In the genomic region with DNA sequence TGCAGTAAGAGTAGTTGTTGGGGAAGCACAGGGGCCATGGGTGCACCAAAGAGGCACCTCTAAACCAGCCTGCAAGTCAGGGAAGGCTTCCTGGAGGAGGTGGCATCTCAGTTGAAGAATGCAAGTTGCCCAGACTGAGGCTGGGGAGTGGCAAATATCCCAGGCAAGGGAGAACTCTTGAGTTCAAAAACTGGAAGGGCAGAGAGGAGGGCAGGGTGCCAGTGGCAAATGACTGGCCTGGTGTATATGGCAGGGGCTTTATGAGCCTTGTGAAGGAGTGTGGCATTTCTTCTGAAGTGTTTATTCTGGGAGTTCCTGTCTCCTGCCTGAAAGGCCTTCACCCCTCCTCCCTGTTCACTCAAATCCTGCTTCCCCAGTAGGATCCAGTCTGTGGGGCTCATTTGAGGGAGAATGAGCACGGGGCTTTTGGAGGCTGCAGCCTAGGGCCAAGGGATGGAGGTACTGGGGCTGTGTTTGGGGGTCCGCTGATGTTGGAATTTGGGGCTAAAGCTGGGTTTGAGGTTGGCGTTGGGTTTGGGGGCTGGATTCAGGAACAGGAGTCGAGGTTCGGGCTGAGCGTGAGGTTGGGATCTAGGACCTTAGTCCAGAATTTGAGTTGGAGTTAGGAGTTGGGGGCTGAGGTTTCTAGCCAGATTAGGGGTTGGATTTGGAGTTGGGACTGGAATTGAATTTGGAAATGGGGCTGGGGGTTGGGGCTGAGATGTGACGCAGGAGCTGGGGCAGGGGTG, we compare ENCODE assay signal across 9 cellular contexts. TPM values are rescaled to one million over a fixed set of nuclear protein-coding genes. Genes with fewer than 3 reads are reported as not detected.
DNase-seq lines count a peak whose midpoint lies in the region; ATAC-seq and TF ChIP-seq lines count a peak whose summit lies in the region.
"Had no signal": no experiment of that assay in that cellular context is flagged by ENCODE, and none has a peak within 500 bp of the region (broad histone marks: within the 10 kb centered on the region; RNA-seq: fewer than 3 reads in every experiment).

A gene (plus strand): TSS at position 357 of the 749 bp plus-strand sequence. CDS start 2,740 bp downstream, outside the sequence.

- peaks cover 32% of the 10 kb centered on the region for H3K4me1 Mint-ChIP-seq in dendritic cell treated with granulocyte-macrophage colony-stimulating factor and Interleukin-4, amounts not matched to agents 40 ng/mL and 50 ng/mL, for 4 days (ENCODE audit: low read depth)

- peaks cover 15 to 32% of the 10 kb centered on the region in 2 experiments for H3K4me1 ChIP-seq in HCT116 (ENCODE audit: control insufficient read depth in 1 of 2, insufficient read depth in 2 of 2, low read length in 2 of 2)
- H3K4me1 ChIP-seq in mucosa of rectum (ENCODE audit: control insufficient read depth in 2 of 2, insufficient read depth in 2 of 2, low read length in 2 of 2), result peaks cover 16 to 28% of the 10 kb centered on the region in 2 donors

- H3K27ac ChIP-seq in C4-2B (peak within 1 kb of the TSS; percentile 75), HCT116 (ENCODE audit: low read depth, low read length) (peak within 1 kb of the TSS; percentile 44), mucosa of rectum (ENCODE audit: low read depth in 2 of 2, low read length in 2 of 2) (peak within 1 kb of the TSS; percentile 93)

- H3K4me3 Mint-ChIP-seq in dendritic cell treated with granulocyte-macrophage colony-stimulating factor and Interleukin-4, amounts not matched to agents 40 ng/mL and 50 ng/mL, for 4 days, result peak within 1 kb of the TSS; percentile 44

- no peaks in the 10 kb centered on the region for H3K36me3 Mint-ChIP-seq in dendritic cell treated with granulocyte-macrophage colony-stimulating factor and Interleukin-4, amounts not matched to agents 40 ng/mL and 50 ng/mL, for 4 days (ENCODE audit: low read depth)

- H3K9me3 ChIP-seq in HCT116 (ENCODE audit: control insufficient read depth in 1 of 2, insufficient read depth in 1 of 2, low read depth in 1 of 2, low read length in 2 of 2), result peaks cover 0 to 7% of the 10 kb centered on the region in 2 experiments; a peak in 1 of 4 replicates
- no peaks in the 10 kb centered on the region for H3K9me3 ChIP-seq in mucosa of rectum (ENCODE audit: control insufficient read depth in 2 of 2, low read length in 2 of 2)

- peak within 1 kb of the TSS; percentile 30 for H3K27ac Mint-ChIP-seq in dendritic cell treated with granulocyte-macrophage colony-stimulating factor and Interleukin-4, amounts not matched to agents 40 ng/mL and 50 ng/mL, for 4 days

- TF ChIP-seq POLR2A in HCT116 (IDR thresholded peaks at IDR 0.05; ENCODE audit: borderline replicate concordance, extremely low read depth, insufficient read depth, insufficient read length), result no peak

- H4K20me1 ChIP-seq in HCT116 (ENCODE audit: insufficient read depth), result no peaks in the 10 kb centered on the region

- TSS peak; percentile 82 for BruUV-seq in HCT116 (replicated peaks; lab: Mats Ljungman, UMichigan)

- no peak for TF ChIP-seq RAD21 in HCT116 (IDR thresholded peaks at IDR 0.05; ENCODE audit: low read depth)

- RAD21 ChIA-PET in HCT116 (lab: Charles Lee; ENCODE audit: low non-redundant PET in 1 of 2, low total read pairs in 2 of 2, uncharacterized antibody in 2 of 2, unreplicated experiment in 2 of 2), result interaction anchor here in 1 of 2 experiments (0.5 kb wide), 1 partner anchor 142 kb away, joined by 3 read pairs; no protein-coding TSS in a partner anchor

- CTCF ChIA-PET in HCT116 (lab: Charles Lee), result interaction anchor here (1.0 kb wide), 1 partner anchor 16 kb away, joined by 5 read pairs; a partner anchor contains a TSS

- TF ChIP-seq CTCF in C4-2B (conservative IDR thresholded peaks at IDR 0.05) (no peak), HCT116 (IDR thresholded peaks at IDR 0.05 in 2 of 3, conservative IDR thresholded peaks at IDR 0.05 in 1 of 3; ENCODE audit: borderline replicate concordance in 1 of 3, insufficient read depth in 1 of 3, low read depth in 2 of 3, low read length in 2 of 3) (no peak)

- DNase-seq in HCT116 (ENCODE audit: low read depth, low spot score) (no peak), NCI-H774 (lab: John Stamatoyannopoulos, UW) (no peak), NCI-H1694 treated with DMSO at 0.1 percent for 48 hours (lab: John Stamatoyannopoulos, UW) (no peak)
- DNase-seq: Karpas-422 had no signal

- H3K9me2 ChIP-seq in HCT116 (ENCODE audit: insufficient read depth), result no peaks in the 10 kb centered on the region

- H3K27me3 ChIP-seq in HCT116 (ENCODE audit: insufficient read depth, low read length) (no peaks in the 10 kb centered on the region), mucosa of rectum (ENCODE audit: control insufficient read depth in 2 of 2, insufficient read depth in 2 of 2, low read length in 2 of 2) (peaks cover 0 to 2% of the 10 kb centered on the region in 2 donors)

- peak within 1 kb of the TSS; percentile 85 for H3K4me2 ChIP-seq in HCT116 (ENCODE audit: low read length)

- H3K9ac ChIP-seq in HCT116 (ENCODE audit: low read length) (peak within 1 kb of the TSS; percentile 52), mucosa of rectum (ENCODE audit: low read depth in 1 of 2, low read length in 2 of 2) (peak within 1 kb of the TSS; percentile 72 to 73)

- H3K4me3 ChIP-seq in HCT116 (replicated peaks in 1 of 2; ENCODE audit: low read depth in 1 of 2, low read length in 2 of 2), result peak within 1 kb of the TSS; percentile 54 to 61
- H3K4me3 ChIP-seq in mucosa of rectum (ENCODE audit: low read length in 2 of 2), result peak within 1 kb of the TSS; percentile 65 to 72

- H3K36me3 ChIP-seq in HCT116 (ENCODE audit: control insufficient read depth in 1 of 2, insufficient read depth in 2 of 2, low read length in 2 of 2), result no peaks in the 10 kb centered on the region
- H3K36me3 ChIP-seq in mucosa of rectum (ENCODE audit: control insufficient read depth in 2 of 2, insufficient read depth in 2 of 2, low read length in 2 of 2), result no peaks in the 10 kb centered on the region

- ATAC-seq in HCT116, result no peak
- no peak for ATAC-seq in HG02571 (IDR thresholded peaks at IDR 0.05; ENCODE audit: unreplicated experiment)
- ATAC-seq in GM21381 (IDR thresholded peaks at IDR 0.05; ENCODE audit: unreplicated experiment), result no peak

- H3K79me2 ChIP-seq in HCT116 (ENCODE audit: insufficient read depth, low read length), result no peaks in the 10 kb centered on the region

- intact Hi-C loops in HCT116 (cut with micrococcal nuclease), result no loop called here
- intact Hi-C loops in dendritic cell treated with granulocyte-macrophage colony-stimulating factor and Interleukin-4, amounts not matched to agents 40 ng/mL and 50 ng/mL, for 4 days (cut with micrococcal nuclease), result no loop called here

- POLR2A ChIA-PET in HCT116 (lab: Charles Lee), result no interaction called here

- no peaks in the 10 kb centered on the region for H3K9me3 Mint-ChIP-seq in dendritic cell treated with granulocyte-macrophage colony-stimulating factor and Interleukin-4, amounts not matched to agents 40 ng/mL and 50 ng/mL, for 4 days

- no peak within 1 kb of the TSS for H2AFZ ChIP-seq in HCT116 (ENCODE audit: low read depth, low read length, poor library complexity, severe bottlenecking)

- H3K27me3 Mint-ChIP-seq in dendritic cell treated with granulocyte-macrophage colony-stimulating factor and Interleukin-4, amounts not matched to agents 40 ng/mL and 50 ng/mL, for 4 days, result peaks cover 28% of the 10 kb centered on the region

TF ChIP-seq in HCT116, 20 proteins besides CTCF, POLR2A, EP300 and RAD21 (continues in another document):
- TF ChIP-seq EZH2 (IDR thresholded peaks at IDR 0.05), result no peak
- TF ChIP-seq, protein P1, sequence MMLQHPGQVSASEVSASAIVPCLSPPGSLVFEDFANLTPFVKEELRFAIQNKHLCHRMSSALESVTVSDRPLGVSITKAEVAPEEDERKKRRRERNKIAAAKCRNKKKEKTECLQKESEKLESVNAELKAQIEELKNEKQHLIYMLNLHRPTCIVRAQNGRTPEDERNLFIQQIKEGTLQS (IDR thresholded peaks at IDR 0.05), result no peak
- TF ChIP-seq, protein P2, sequence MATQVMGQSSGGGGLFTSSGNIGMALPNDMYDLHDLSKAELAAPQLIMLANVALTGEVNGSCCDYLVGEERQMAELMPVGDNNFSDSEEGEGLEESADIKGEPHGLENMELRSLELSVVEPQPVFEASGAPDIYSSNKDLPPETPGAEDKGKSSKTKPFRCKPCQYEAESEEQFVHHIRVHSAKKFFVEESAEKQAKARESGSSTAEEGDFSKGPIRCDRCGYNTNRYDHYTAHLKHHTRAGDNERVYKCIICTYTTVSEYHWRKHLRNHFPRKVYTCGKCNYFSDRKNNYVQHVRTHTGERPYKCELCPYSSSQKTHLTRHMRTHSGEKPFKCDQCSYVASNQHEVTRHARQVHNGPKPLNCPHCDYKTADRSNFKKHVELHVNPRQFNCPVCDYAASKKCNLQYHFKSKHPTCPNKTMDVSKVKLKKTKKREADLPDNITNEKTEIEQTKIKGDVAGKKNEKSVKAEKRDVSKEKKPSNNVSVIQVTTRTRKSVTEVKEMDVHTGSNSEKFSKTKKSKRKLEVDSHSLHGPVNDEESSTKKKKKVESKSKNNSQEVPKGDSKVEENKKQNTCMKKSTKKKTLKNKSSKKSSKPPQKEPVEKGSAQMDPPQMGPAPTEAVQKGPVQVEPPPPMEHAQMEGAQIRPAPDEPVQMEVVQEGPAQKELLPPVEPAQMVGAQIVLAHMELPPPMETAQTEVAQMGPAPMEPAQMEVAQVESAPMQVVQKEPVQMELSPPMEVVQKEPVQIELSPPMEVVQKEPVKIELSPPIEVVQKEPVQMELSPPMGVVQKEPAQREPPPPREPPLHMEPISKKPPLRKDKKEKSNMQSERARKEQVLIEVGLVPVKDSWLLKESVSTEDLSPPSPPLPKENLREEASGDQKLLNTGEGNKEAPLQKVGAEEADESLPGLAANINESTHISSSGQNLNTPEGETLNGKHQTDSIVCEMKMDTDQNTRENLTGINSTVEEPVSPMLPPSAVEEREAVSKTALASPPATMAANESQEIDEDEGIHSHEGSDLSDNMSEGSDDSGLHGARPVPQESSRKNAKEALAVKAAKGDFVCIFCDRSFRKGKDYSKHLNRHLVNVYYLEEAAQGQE (IDR thresholded peaks at IDR 0.05; ENCODE audit: low read depth), result no peak
- TF ChIP-seq CEBPB (IDR thresholded peaks at IDR 0.05; ENCODE audit: low read depth), result no peak
- no peak for TF ChIP-seq POLR2AphosphoS5 (IDR thresholded peaks at IDR 0.05; ENCODE audit: low read depth, low read length)
- no peak for TF ChIP-seq ELF1 (IDR thresholded peaks at IDR 0.05; ENCODE audit: borderline replicate concordance, low read depth)
- no peak for TF ChIP-seq ZFX (IDR thresholded peaks at IDR 0.05)
- TF ChIP-seq CBX3 (IDR thresholded peaks at IDR 0.05; ENCODE audit: low read depth), result no peak
- TF ChIP-seq JUND (IDR thresholded peaks at IDR 0.05), result no peak
- TF ChIP-seq EGR1 (IDR thresholded peaks at IDR 0.05; ENCODE audit: low read depth), result no peak
- TF ChIP-seq SIN3A (IDR thresholded peaks at IDR 0.05; ENCODE audit: low read depth), result no peak
- TF ChIP-seq ZNF274 (IDR thresholded peaks at IDR 0.05; ENCODE audit: low read depth, low read length), result no peak
- TF ChIP-seq, protein P3, sequence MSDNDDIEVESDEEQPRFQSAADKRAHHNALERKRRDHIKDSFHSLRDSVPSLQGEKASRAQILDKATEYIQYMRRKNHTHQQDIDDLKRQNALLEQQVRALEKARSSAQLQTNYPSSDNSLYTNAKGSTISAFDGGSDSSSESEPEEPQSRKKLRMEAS (IDR thresholded peaks at IDR 0.05), result no peak

RNA-seq across cellular contexts. Expression of the gene that starts here (rescaled TPM):
- total RNA-seq in HCT116 (2021; ENCODE audit: unreplicated experiment), result 13.9 TPM
- 22.3 and 32.5 TPM in 2 replicates for polyA plus RNA-seq in HCT116 (2012)
